Comparison of ENCODE assay signal across 15 cellular contexts in the genomic region with DNA sequence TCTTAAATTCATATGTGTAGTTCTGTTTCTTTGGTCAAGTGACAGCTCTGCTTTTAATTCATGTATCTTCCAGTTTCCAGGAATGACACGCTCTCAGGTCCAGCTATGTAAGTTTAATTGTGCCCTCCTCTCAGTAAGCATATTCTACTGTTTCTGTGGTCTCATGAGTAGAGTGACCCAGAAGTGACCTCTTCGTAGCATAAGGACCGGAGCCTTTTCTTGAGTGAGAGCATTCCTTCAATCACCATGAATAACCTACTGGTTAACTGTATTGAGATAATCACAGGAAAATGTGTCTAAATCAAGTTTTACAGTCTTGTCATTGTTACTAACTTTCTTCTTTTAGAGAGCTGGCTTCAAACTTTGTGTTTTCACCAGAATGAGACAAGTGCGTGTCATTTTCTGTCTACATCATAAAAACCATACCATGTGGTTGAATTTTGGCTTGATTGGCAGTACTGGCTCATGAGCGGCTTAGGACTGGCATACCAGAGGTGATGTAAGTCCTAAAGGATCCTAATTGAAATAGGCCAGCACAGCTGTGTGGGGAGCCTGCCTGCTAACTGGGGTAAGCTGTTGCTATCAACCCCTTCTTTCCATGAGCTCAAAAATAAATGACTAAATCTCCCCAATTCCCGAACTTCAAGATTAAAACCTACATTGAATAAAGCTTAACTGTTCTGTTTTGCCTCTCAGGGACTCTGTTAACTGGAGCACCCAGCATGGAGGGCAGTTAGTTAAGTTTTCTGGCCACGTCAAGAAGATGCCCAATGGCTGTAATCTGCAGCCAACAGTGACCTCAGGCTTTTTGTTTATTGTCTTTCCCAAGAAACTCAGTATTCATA. TPM values are rescaled to one million over a fixed set of nuclear protein-coding genes. Genes with fewer than 3 reads are reported as not detected.
DNase-seq lines count a peak whose midpoint lies in the region; ATAC-seq and TF ChIP-seq lines count a peak whose summit lies in the region.
"Had no signal": no experiment of that assay in that cellular context is flagged by ENCODE, and none has a peak within 500 bp of the region (broad histone marks: within the 10 kb centered on the region; RNA-seq: fewer than 3 reads in every experiment).

No MANE protein-coding gene starts in this region.

- H3K36me3 ChIP-seq in adipocyte (ENCODE audit: control insufficient read depth, insufficient read depth, low read length, severe bottlenecking) (no peaks in the 10 kb centered on the region), skeletal muscle tissue (ENCODE audit: control insufficient read depth in 3 of 3, insufficient read depth in 3 of 3, low read length in 3 of 3) (no peaks in the 10 kb centered on the region)
- H3K36me3 ChIP-seq: heart right ventricle had no signal

- H3K4me3 ChIP-seq in adipocyte (ENCODE audit: low read length) (peak overlapping the region; percentile 85), skeletal muscle tissue (ENCODE audit: low read length in 3 of 3) (no peak overlapping the region)
- H3K4me3 ChIP-seq: heart right ventricle had no signal

- H3K4me3 Mint-ChIP-seq in activated T-helper 17 cell treated with anti-CD3 and anti-CD28 coated beads, Interleukin-2, amount 50 U/mL, for 72 hours: no peak overlapping the region
- no peak overlapping the region for H3K4me3 Mint-ChIP-seq in Calu3 (ENCODE audit: low read depth, unreplicated experiment)
- H3K4me3 Mint-ChIP-seq: activated naive CD8-positive, alpha-beta T cell; CD8-positive, alpha-beta memory T cell; stimulated activated memory B cell treated with anti-CD40 and anti-IgM and Interleukin-4, amounts not matched to agents 10 μg/mL and 1 μg/mL and 100 μg/mL, for 72 hours had no signal

- no peaks in the 10 kb centered on the region for H3K9me3 ChIP-seq in adipocyte (ENCODE audit: control insufficient read depth, low read length)
- no peaks in the 10 kb centered on the region for H3K9me3 ChIP-seq in skeletal muscle tissue (ENCODE audit: control insufficient read depth in 3 of 3, low read length in 3 of 3)
- H3K9me3 ChIP-seq: heart right ventricle had no signal

- H3K27ac ChIP-seq in skeletal muscle tissue (ENCODE audit: low read depth, low read length): peak overlapping the region; percentile 6
- H3K27ac ChIP-seq: heart right ventricle had no signal

- H3K27me3 Mint-ChIP-seq in activated T-helper 17 cell treated with anti-CD3 and anti-CD28 coated beads, Interleukin-2, amount 50 U/mL, for 72 hours: peaks cover 20% of the 10 kb centered on the region
- H3K27me3 Mint-ChIP-seq in Calu3 (ENCODE audit: unreplicated experiment): peaks cover 7% of the 10 kb centered on the region

- no TSS peak for BruUV-seq in Calu3 (replicated peaks; lab: Mats Ljungman, UMichigan)

- H3K27me3 ChIP-seq in adipocyte (replicated peaks; ENCODE audit: control insufficient read depth, insufficient read depth, low read length): no peaks in the 10 kb centered on the region
- H3K27me3 ChIP-seq in skeletal muscle tissue (ENCODE audit: control insufficient read depth in 3 of 3, insufficient read depth in 3 of 3, low read length in 3 of 3): peaks cover 0 to 3% (median 2%) of the 10 kb centered on the region in 3 donors
- H3K27me3 ChIP-seq: heart right ventricle had no signal

- H3K4me1 ChIP-seq in adipocyte (ENCODE audit: control insufficient read depth, insufficient read depth, low read length) (peaks cover 66% of the 10 kb centered on the region), skeletal muscle tissue (ENCODE audit: control insufficient read depth in 3 of 3, insufficient read depth in 3 of 3, low read length in 3 of 3) (peaks cover 0 to 4% (median 0%) of the 10 kb centered on the region in 3 donors)

- no peaks in the 10 kb centered on the region for H3K4me1 Mint-ChIP-seq in activated T-helper 17 cell treated with anti-CD3 and anti-CD28 coated beads, Interleukin-2, amount 50 U/mL, for 72 hours
- no peaks in the 10 kb centered on the region for H3K4me1 Mint-ChIP-seq in Calu3 (ENCODE audit: low read depth, unreplicated experiment)
- H3K4me1 Mint-ChIP-seq: stimulated activated memory B cell treated with anti-CD40 and anti-IgM and Interleukin-4, amounts not matched to agents 10 μg/mL and 1 μg/mL and 100 μg/mL, for 72 hours had no signal

- intact Hi-C loops in Calu3 (cut with micrococcal nuclease; ENCODE audit: unreplicated experiment): no loop called here

- no peaks in the 10 kb centered on the region for H3K36me3 Mint-ChIP-seq in activated T-helper 17 cell treated with anti-CD3 and anti-CD28 coated beads, Interleukin-2, amount 50 U/mL, for 72 hours (ENCODE audit: low read depth)
- peaks cover 3% of the 10 kb centered on the region for H3K36me3 Mint-ChIP-seq in Calu3 (ENCODE audit: insufficient read depth, unreplicated experiment)
- H3K36me3 Mint-ChIP-seq: activated naive CD8-positive, alpha-beta T cell; CD8-positive, alpha-beta memory T cell; stimulated activated memory B cell treated with anti-CD40 and anti-IgM and Interleukin-4, amounts not matched to agents 10 μg/mL and 1 μg/mL and 100 μg/mL, for 72 hours had no signal

- H3K27ac Mint-ChIP-seq in activated T-helper 17 cell treated with anti-CD3 and anti-CD28 coated beads, Interleukin-2, amount 50 U/mL, for 72 hours: no peak overlapping the region
- no peak overlapping the region for H3K27ac Mint-ChIP-seq in Calu3 (ENCODE audit: unreplicated experiment)
- H3K27ac Mint-ChIP-seq: activated naive CD8-positive, alpha-beta T cell; CD8-positive, alpha-beta memory T cell; stimulated activated memory B cell treated with anti-CD40 and anti-IgM and Interleukin-4, amounts not matched to agents 10 μg/mL and 1 μg/mL and 100 μg/mL, for 72 hours had no signal

- CTCF ChIA-PET in Calu3 (lab: Charles Lee): no interaction called here

- TF ChIP-seq CTCF in Calu3 (IDR thresholded peaks at IDR 0.05; ENCODE audit: unreplicated experiment): no peak

- H3K9ac ChIP-seq in adipocyte (ENCODE audit: low read length) (peak overlapping the region; percentile 91), skeletal muscle tissue (ENCODE audit: low read depth in 1 of 3, low read length in 3 of 3) (no peak overlapping the region)

- DNase-seq in GM03348 (ENCODE audit: low spot score) (peak; percentile 52), adipocyte (ENCODE audit: low read depth) (peak; percentile 69), globus pallidus (ENCODE audit: low spot score) (peak; percentile 84), T1000 (lab: John Stamatoyannopoulos, UW) (no peak), NCI-H1105 (lab: John Stamatoyannopoulos, UW) (no peak), Calu3 (no peak)
- DNase-seq: CD8-positive, alpha-beta memory T cell; heart right ventricle; NCI-H1436; NCI-H510A had no signal

- no peak for ATAC-seq in activated T-helper 17 cell treated with anti-CD3 and anti-CD28 coated beads, Interleukin-2, amount 50 U/mL, for 72 hours (replicated peaks)
- ATAC-seq: heart right ventricle; stimulated activated memory B cell treated with anti-CD40 and anti-IgM and Interleukin-4, amounts not matched to agents 10 μg/mL and 1 μg/mL and 100 μg/mL, for 72 hours had no signal

- no peaks in the 10 kb centered on the region for H3K9me3 Mint-ChIP-seq in activated T-helper 17 cell treated with anti-CD3 and anti-CD28 coated beads, Interleukin-2, amount 50 U/mL, for 72 hours
- no peaks in the 10 kb centered on the region for H3K9me3 Mint-ChIP-seq in Calu3 (ENCODE audit: low read depth, unreplicated experiment)

RNA-seq across cellular contexts. Expression of gene ADAMTSL1, which starts 4.8 kb away (rescaled TPM):
- total RNA-seq in skeletal muscle tissue: 18.3 TPM
- not detected for total RNA-seq in activated T-helper 17 cell treated with anti-CD3 and anti-CD28 coated beads, Interleukin-2, amount 50 U/mL, for 72 hours
- total RNA-seq in Calu3 (2022): not detected in 2 replicates
- total RNA-seq: activated CD8-positive, alpha-beta memory T cell treated with anti-CD3 and anti-CD28 coated beads for 36 hours; CD8-positive, alpha-beta memory T cell had no signal

Comparison
In these comparisons a context has a peak if more than half of its experiments do, and no peak if none do; other contexts are left out.
1. DNase-seq: peak in GM03348 (single experiment), adipocyte (single experiment) and globus pallidus (single experiment); none in T1000 (single experiment), NCI-H1105 (single experiment) and Calu3 (single experiment).
2. RNA of gene ADAMTSL1, which starts 4.8 kb away (total RNA-seq): 18.3 TPM in skeletal muscle tissue (single experiment); not detected in activated T-helper 17 cell treated with anti-CD3 and anti-CD28 coated beads, Interleukin-2, amount 50 U/mL, for 72 hours and not detected in Calu3; every median in the first group is over 10 times any median in the second.